Comparison of ENCODE assay signal across 12 cellular contexts in the genomic region with DNA sequence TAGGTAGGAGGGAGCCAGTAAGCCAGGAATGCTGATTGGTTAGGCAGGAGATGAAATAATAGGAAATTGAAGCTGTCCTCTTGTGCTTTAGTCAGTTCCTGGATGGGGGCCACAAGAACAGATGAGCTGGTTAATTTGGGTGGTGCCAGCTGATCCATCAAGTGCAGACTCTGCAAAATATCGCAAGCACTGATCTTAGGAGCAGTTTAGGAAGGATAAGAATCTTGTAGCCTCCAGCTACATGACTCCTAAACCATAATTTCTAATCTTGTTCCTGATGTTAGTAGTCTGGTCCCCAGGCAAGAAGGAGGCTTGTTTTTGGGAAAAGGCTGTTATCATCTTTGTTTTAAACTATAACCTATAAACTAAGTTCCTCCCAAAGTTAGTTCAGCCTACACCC.
"Had no signal": no experiment of that assay in that cellular context is flagged by ENCODE, and none has a peak within 500 bp of the region (broad histone marks: within the 10 kb centered on the region; RNA-seq: fewer than 3 reads in every experiment).

No MANE protein-coding gene starts in this region.

- DNase-seq: KBM-7, MM.1S, NCI-H1092 treated with DMSO at 0.1 percent for 48 hours, NCI-H1436, NCI-H1930, NCI-H2081, NCI-H2107, NCI-H2227 treated with DMSO at 0.1 percent for 48 hours, NCI-H510A, NCI-H69, NCI-H774, SHP77 had no signal
